Comparison of ENCODE assay signal across 11 cellular contexts in genomic region chr12:92085483-92086040, GRCh38.
"Had no signal": no experiment of that assay in that cellular context is flagged by ENCODE, and none has a peak within 500 bp of the region (broad histone marks: within the 10 kb centered on the region; RNA-seq: fewer than 3 reads in every experiment).

No MANE protein-coding gene starts in this region.

- H3K27ac Mint-ChIP-seq: activated CD8-positive, alpha-beta T cell treated with anti-CD3 and anti-CD28 coated beads for 36 hours; activated naive CD8-positive, alpha-beta T cell treated with anti-CD3 and anti-CD28 coated beads, Interleukin-2, amount 50 U/mL, for 24 hours; immature natural killer cell; stimulated activated effector memory CD8-positive, alpha-beta T cell treated with anti-CD3 and anti-CD28 coated beads, Interleukin-12 subunit alpha, Interleukin-12 subunit beta, amount 100 ng/mL, for 72 hours had no signal

- H3K36me3 Mint-ChIP-seq: stimulated activated effector memory CD8-positive, alpha-beta T cell treated with anti-CD3 and anti-CD28 coated beads, Interleukin-12 subunit alpha, Interleukin-12 subunit beta, amount 100 ng/mL, for 72 hours had no signal

- H3K27me3 Mint-ChIP-seq: activated CD8-positive, alpha-beta T cell treated with anti-CD3 and anti-CD28 coated beads for 36 hours; activated naive CD8-positive, alpha-beta T cell treated with anti-CD3 and anti-CD28 coated beads, Interleukin-2, amount 50 U/mL, for 24 hours had no signal

- DNase-seq: activated CD8-positive, alpha-beta memory T cell treated with anti-CD3 and anti-CD28 coated beads, Interleukin-2, amount 50 U/mL, for 4 hours; activated naive CD4-positive, alpha-beta T cell treated with Interleukin-2 at 50 U/mL for 16 hours; activated naive CD8-positive, alpha-beta T cell treated with anti-CD3 and anti-CD28 coated beads, Interleukin-2, amount 50 U/mL, for 24 hours; dorsolateral prefrontal cortex; immature natural killer cell; lower lobe of right lung; midbrain; posterior cingulate gyrus; small intestine had no signal

- H3K9me3 Mint-ChIP-seq: activated CD8-positive, alpha-beta T cell treated with anti-CD3 and anti-CD28 coated beads for 36 hours; activated naive CD8-positive, alpha-beta T cell treated with anti-CD3 and anti-CD28 coated beads, Interleukin-2, amount 50 U/mL, for 24 hours; immature natural killer cell; stimulated activated effector memory CD8-positive, alpha-beta T cell treated with anti-CD3 and anti-CD28 coated beads, Interleukin-12 subunit alpha, Interleukin-12 subunit beta, amount 100 ng/mL, for 72 hours had no signal

- ATAC-seq: lower lobe of right lung had no signal

- H3K4me3 Mint-ChIP-seq: activated CD8-positive, alpha-beta T cell treated with anti-CD3 and anti-CD28 coated beads for 36 hours; activated naive CD8-positive, alpha-beta T cell treated with anti-CD3 and anti-CD28 coated beads, Interleukin-2, amount 50 U/mL, for 24 hours; immature natural killer cell; stimulated activated effector memory CD8-positive, alpha-beta T cell treated with anti-CD3 and anti-CD28 coated beads, Interleukin-12 subunit alpha, Interleukin-12 subunit beta, amount 100 ng/mL, for 72 hours had no signal
